In genomic region chr6:166168616-166169548, GRCh38 we compare ENCODE assay signal across 9 cellular contexts. TPM values are rescaled to one million over a fixed set of nuclear protein-coding genes. Genes with fewer than 3 reads are reported as not detected.
DNase-seq lines count a peak whose midpoint lies in the region; ATAC-seq and TF ChIP-seq lines count a peak whose summit lies in the region.
"Had no signal": no experiment of that assay in that cellular context is flagged by ENCODE, and none has a peak within 500 bp of the region (broad histone marks: within the 10 kb centered on the region; RNA-seq: fewer than 3 reads in every experiment).

No MANE protein-coding gene starts in this region.

- no peak for ATAC-seq in activated T-helper 17 cell treated with anti-CD3 and anti-CD28 coated beads, Interleukin-2, amount 50 U/mL, for 72 hours (replicated peaks)
- ATAC-seq in lower lobe of right lung, result no peak

- peaks cover 56% of the 10 kb centered on the region for H3K27me3 Mint-ChIP-seq in activated T-cell treated with anti-CD3 and anti-CD28 coated beads, Interleukin-2, amount 50 U/mL, for 24 hours
- H3K27me3 Mint-ChIP-seq in activated T-helper 17 cell treated with anti-CD3 and anti-CD28 coated beads, Interleukin-2, amount 50 U/mL, for 72 hours, result peaks cover 46% of the 10 kb centered on the region

- peak overlapping the region; percentile 54 for H3K4me3 Mint-ChIP-seq in activated T-cell treated with anti-CD3 and anti-CD28 coated beads, Interleukin-2, amount 50 U/mL, for 24 hours
- peak overlapping the region; percentile 32 for H3K4me3 Mint-ChIP-seq in activated T-helper 17 cell treated with anti-CD3 and anti-CD28 coated beads, Interleukin-2, amount 50 U/mL, for 72 hours

- H3K4me3 ChIP-seq in lower lobe of right lung, result peak overlapping the region; percentile 33
- H3K4me3 ChIP-seq in stomach smooth muscle (ENCODE audit: low read length in 2 of 2), result peak overlapping the region; percentile 51 to 59

- no peak for DNase-seq in activated T-cell treated with anti-CD3 and anti-CD28 coated beads, Interleukin-2, amount 50 U/mL, for 24 hours
- DNase-seq in activated T-cell treated with anti-CD3 and anti-CD28 coated beads, Interleukin-2, amount 50 U/mL, for 1 hour, result no peak
- no peak for DNase-seq in lower lobe of right lung
- no peak for DNase-seq in D341Med (ENCODE audit: low spot score)
- DNase-seq in superior temporal gyrus (ENCODE audit: extremely low spot score), result no peak
- DNase-seq in C1 segment of cervical spinal cord (lab: John Stamatoyannopoulos, UW), result no peak

- H3K4me1 ChIP-seq in lower lobe of right lung (no peaks in the 10 kb centered on the region), stomach smooth muscle (ENCODE audit: control insufficient read depth, insufficient read depth, low read length) (peaks cover 18% of the 10 kb centered on the region)

- intact Hi-C loops in lower lobe of right lung (cut with DNase I), result no loop called here

- H3K36me3 ChIP-seq in lower lobe of right lung (no peaks in the 10 kb centered on the region), stomach smooth muscle (ENCODE audit: control insufficient read depth in 2 of 2, insufficient read depth in 2 of 2, low read length in 2 of 2) (no peaks in the 10 kb centered on the region)

- no peak overlapping the region for H3K27ac Mint-ChIP-seq in activated T-cell treated with anti-CD3 and anti-CD28 coated beads, Interleukin-2, amount 50 U/mL, for 24 hours
- H3K27ac Mint-ChIP-seq in activated T-helper 17 cell treated with anti-CD3 and anti-CD28 coated beads, Interleukin-2, amount 50 U/mL, for 72 hours, result no peak overlapping the region
- H3K27ac Mint-ChIP-seq: activated naive CD4-positive, alpha-beta T cell treated with anti-CD3 and anti-CD28 coated beads, Interleukin-2, amount 50 U/mL, for 72 hours had no signal

- no peaks in the 10 kb centered on the region for H3K36me3 Mint-ChIP-seq in activated T-cell treated with anti-CD3 and anti-CD28 coated beads, Interleukin-2, amount 50 U/mL, for 24 hours (ENCODE audit: low read depth)
- H3K36me3 Mint-ChIP-seq in activated T-helper 17 cell treated with anti-CD3 and anti-CD28 coated beads, Interleukin-2, amount 50 U/mL, for 72 hours (ENCODE audit: low read depth), result no peaks in the 10 kb centered on the region
- H3K36me3 Mint-ChIP-seq: activated naive CD4-positive, alpha-beta T cell treated with anti-CD3 and anti-CD28 coated beads, Interleukin-2, amount 50 U/mL, for 72 hours had no signal

- H3K27ac ChIP-seq in lower lobe of right lung (no peak overlapping the region), stomach smooth muscle (ENCODE audit: low read length) (no peak overlapping the region)

- TF ChIP-seq CTCF in lower lobe of right lung (IDR thresholded peaks at IDR 0.05), result no peak

- no peak overlapping the region for H3K9ac ChIP-seq in stomach smooth muscle (ENCODE audit: low read length in 2 of 2)

- H3K9me3 ChIP-seq in lower lobe of right lung, result no peaks in the 10 kb centered on the region
- no peaks in the 10 kb centered on the region for H3K9me3 ChIP-seq in stomach smooth muscle (ENCODE audit: control insufficient read depth in 2 of 2, low read length in 2 of 2)

- peaks cover 7% of the 10 kb centered on the region for H3K4me1 Mint-ChIP-seq in activated T-cell treated with anti-CD3 and anti-CD28 coated beads, Interleukin-2, amount 50 U/mL, for 24 hours (ENCODE audit: low read depth)
- H3K4me1 Mint-ChIP-seq in activated T-helper 17 cell treated with anti-CD3 and anti-CD28 coated beads, Interleukin-2, amount 50 U/mL, for 72 hours, result peaks cover 5% of the 10 kb centered on the region

- H3K27me3 ChIP-seq in lower lobe of right lung (ENCODE audit: low read depth) (peaks cover 91% of the 10 kb centered on the region), stomach smooth muscle (ENCODE audit: control insufficient read depth in 1 of 2, insufficient read depth in 2 of 2, low read length in 2 of 2) (peaks cover 45 to 68% of the 10 kb centered on the region in 2 donors)

- no peaks in the 10 kb centered on the region for H3K9me3 Mint-ChIP-seq in activated T-cell treated with anti-CD3 and anti-CD28 coated beads, Interleukin-2, amount 50 U/mL, for 24 hours
- no peaks in the 10 kb centered on the region for H3K9me3 Mint-ChIP-seq in activated T-helper 17 cell treated with anti-CD3 and anti-CD28 coated beads, Interleukin-2, amount 50 U/mL, for 72 hours
- H3K9me3 Mint-ChIP-seq: activated naive CD4-positive, alpha-beta T cell treated with anti-CD3 and anti-CD28 coated beads, Interleukin-2, amount 50 U/mL, for 72 hours had no signal

RNA-seq across cellular contexts. Expression of gene TBXT, which starts 1.2 kb away (rescaled TPM):
- not detected for total RNA-seq in activated T-helper 17 cell treated with anti-CD3 and anti-CD28 coated beads, Interleukin-2, amount 50 U/mL, for 72 hours
- not detected for total RNA-seq in lower lobe of right lung
- total RNA-seq: activated naive CD4-positive, alpha-beta T cell treated with anti-CD3 and anti-CD28 coated beads, Interleukin-2, amount 50 U/mL, for 72 hours had no signal
